ENCODE assay signal across 16 cellular contexts in genomic region chr10:30527623-30528426, GRCh38.
DNase-seq lines count a peak whose midpoint lies in the region; ATAC-seq and TF ChIP-seq lines count a peak whose summit lies in the region.
"Had no signal": no experiment of that assay in that cellular context is flagged by ENCODE, and none has a peak within 500 bp of the region (broad histone marks: within the 10 kb centered on the region; RNA-seq: fewer than 3 reads in every experiment).

No MANE protein-coding gene starts in this region.

- H3K9me3 ChIP-seq in esophagus muscularis mucosa, result no peaks in the 10 kb centered on the region
- H3K9me3 ChIP-seq: breast epithelium, thoracic aorta had no signal

- peaks cover 0 to 2% (median 0%) of the 10 kb centered on the region in 3 donors for H3K27me3 Mint-ChIP-seq in CD14-positive monocyte (ENCODE audit: low read depth in 3 of 3)
- H3K27me3 Mint-ChIP-seq in Calu3 (ENCODE audit: unreplicated experiment), result no peaks in the 10 kb centered on the region
- no peaks in the 10 kb centered on the region for H3K27me3 Mint-ChIP-seq in activated CD8-positive, alpha-beta T cell treated with anti-CD3 and anti-CD28 coated beads for 36 hours
- no peaks in the 10 kb centered on the region for H3K27me3 Mint-ChIP-seq in mesothelial cell of epicardium (ENCODE audit: low read depth)

- 85% methylated on average over 12 of the region's 12 CpGs for WGBS in esophagus muscularis mucosa

- no peaks in the 10 kb centered on the region for H3K36me3 Mint-ChIP-seq in CD14-positive monocyte
- H3K36me3 Mint-ChIP-seq in Calu3 (ENCODE audit: insufficient read depth, unreplicated experiment), result peaks cover 6% of the 10 kb centered on the region
- no peaks in the 10 kb centered on the region for H3K36me3 Mint-ChIP-seq in activated CD8-positive, alpha-beta T cell treated with anti-CD3 and anti-CD28 coated beads for 36 hours (ENCODE audit: low read depth)
- H3K36me3 Mint-ChIP-seq in mesothelial cell of epicardium, result no peaks in the 10 kb centered on the region

- peaks cover 62% of the 10 kb centered on the region for H3K4me1 Mint-ChIP-seq in CD14-positive monocyte
- H3K4me1 Mint-ChIP-seq in Calu3 (ENCODE audit: low read depth, unreplicated experiment), result peaks cover 32% of the 10 kb centered on the region
- peaks cover 59% of the 10 kb centered on the region for H3K4me1 Mint-ChIP-seq in activated CD8-positive, alpha-beta T cell treated with anti-CD3 and anti-CD28 coated beads for 36 hours (ENCODE audit: low read depth)
- peaks cover 9% of the 10 kb centered on the region for H3K4me1 Mint-ChIP-seq in mesothelial cell of epicardium

- no peak for TF ChIP-seq EP300 in esophagus muscularis mucosa (IDR thresholded peaks at IDR 0.05)

- H3K27me3 ChIP-seq in esophagus muscularis mucosa, result no peaks in the 10 kb centered on the region
- H3K27me3 ChIP-seq: breast epithelium had no signal

- H3K4me3 Mint-ChIP-seq in CD14-positive monocyte (no peak overlapping the region), Calu3 (ENCODE audit: low read depth, unreplicated experiment) (no peak overlapping the region), mesothelial cell of epicardium (no peak overlapping the region)
- H3K4me3 Mint-ChIP-seq in activated CD8-positive, alpha-beta T cell treated with anti-CD3 and anti-CD28 coated beads for 36 hours, result peak overlapping the region; percentile 11
- H3K4me3 Mint-ChIP-seq: nephron progenitor cell had no signal

- BruUV-seq in Calu3 (replicated peaks; lab: Mats Ljungman, UMichigan), result no TSS peak

- no peaks in the 10 kb centered on the region for H3K4me1 ChIP-seq in esophagus muscularis mucosa
- H3K4me1 ChIP-seq: breast epithelium had no signal

- DNase-seq in CD14-positive monocyte (ENCODE audit: low spot score), result no peak
- peak; percentile 30 for DNase-seq in Calu3
- no peak for DNase-seq in activated CD8-positive, alpha-beta T cell treated with anti-CD3 and anti-CD28 coated beads for 36 hours
- no peak for DNase-seq in mesothelial cell of epicardium (ENCODE audit: low spot score in 2 of 2, unreplicated experiment in 2 of 2)
- no peak for DNase-seq in esophagus muscularis mucosa (ENCODE audit: extremely low spot score)
- DNase-seq in hypothalamus (lab: John Stamatoyannopoulos, UW), result no peak
- DNase-seq in NCI-H1694 (lab: John Stamatoyannopoulos, UW), result no peak
- DNase-seq in NK-92 (lab: John Stamatoyannopoulos, UW; ENCODE audit: unreplicated experiment), result no peak
- DNase-seq: KBM-7, left cardiac atrium, NCI-H187, NCI-H748 treated with DMSO at 0.1 percent for 48 hours, nephron progenitor cell, SHP77 had no signal

- peak overlapping the region in 5 of 7 donors; percentile 61 to 98 (median 82) for H3K27ac Mint-ChIP-seq in CD14-positive monocyte
- no peak overlapping the region for H3K27ac Mint-ChIP-seq in Calu3 (ENCODE audit: unreplicated experiment)
- peak overlapping the region; percentile 85 for H3K27ac Mint-ChIP-seq in activated CD8-positive, alpha-beta T cell treated with anti-CD3 and anti-CD28 coated beads for 36 hours
- H3K27ac Mint-ChIP-seq in mesothelial cell of epicardium, result peak overlapping the region; percentile 6
- H3K27ac Mint-ChIP-seq: nephron progenitor cell had no signal

- H3K36me3 ChIP-seq in esophagus muscularis mucosa, result no peaks in the 10 kb centered on the region
- H3K36me3 ChIP-seq: breast epithelium, thoracic aorta had no signal

- peaks cover 0 to 2% (median 0%) of the 10 kb centered on the region in 7 donors for H3K9me3 Mint-ChIP-seq in CD14-positive monocyte
- H3K9me3 Mint-ChIP-seq in Calu3 (ENCODE audit: low read depth, unreplicated experiment), result no peaks in the 10 kb centered on the region
- H3K9me3 Mint-ChIP-seq in activated CD8-positive, alpha-beta T cell treated with anti-CD3 and anti-CD28 coated beads for 36 hours, result no peaks in the 10 kb centered on the region
- H3K9me3 Mint-ChIP-seq in mesothelial cell of epicardium, result no peaks in the 10 kb centered on the region
- H3K9me3 Mint-ChIP-seq: nephron progenitor cell had no signal

- intact Hi-C loops in CD14-positive monocyte (cut with micrococcal nuclease) (loop anchor here in 1 of 2 donors (5.0 kb wide), 2 partner anchors 36 to 96 kb away; partner anchors contain the start of gene MAP3K8), Calu3 (cut with micrococcal nuclease; ENCODE audit: unreplicated experiment) (no loop called here), esophagus muscularis mucosa (cut with DNase I) (loop anchor here (5.0 kb wide), 1 partner anchor 61 kb away; no protein-coding TSS in a partner anchor)
- intact Hi-C loops in activated CD8-positive, alpha-beta T cell treated with anti-CD3 and anti-CD28 coated beads for 36 hours (cut with micrococcal nuclease), result no loop called here

- TF ChIP-seq CTCF in CD14-positive monocyte (IDR thresholded peaks at IDR 0.05) (no peak), Calu3 (IDR thresholded peaks at IDR 0.05; ENCODE audit: unreplicated experiment) (no peak), mesothelial cell of epicardium (IDR thresholded peaks at IDR 0.05; ENCODE audit: unreplicated experiment) (no peak), esophagus muscularis mucosa (IDR thresholded peaks at IDR 0.05) (no peak)
- no peak for TF ChIP-seq CTCF in activated CD8-positive, alpha-beta T cell treated with anti-CD3 and anti-CD28 coated beads for 36 hours (IDR thresholded peaks at IDR 0.05)

- no peak overlapping the region for H3K4me3 ChIP-seq in esophagus muscularis mucosa
- H3K4me3 ChIP-seq: breast epithelium, thoracic aorta had no signal

- no peak overlapping the region for H3K27ac ChIP-seq in esophagus muscularis mucosa (replicated peaks in 1 of 4)
- H3K27ac ChIP-seq: breast epithelium, thoracic aorta had no signal

- no peak for ATAC-seq in activated CD8-positive, alpha-beta T cell treated with anti-CD3 and anti-CD28 coated beads for 36 hours
- ATAC-seq: left cardiac atrium had no signal

- CTCF ChIA-PET in Calu3 (lab: Charles Lee), result interaction anchor here (0.6 to 0.8 kb wide), 3 partner anchors 96 to 669 kb away, joined by 3 to 5 read pairs (median 3); no protein-coding TSS in a partner anchor
- CTCF ChIA-PET in activated CD8-positive, alpha-beta T cell treated with anti-CD3 and anti-CD28 coated beads for 36 hours (lab: Charles Lee), result interaction anchor here (1.3 to 7.1 kb wide), 5 partner anchors 24 to 160 kb away, joined by 3 to 50 read pairs (median 4); no protein-coding TSS in a partner anchor

- POLR2A ChIA-PET in activated CD8-positive, alpha-beta T cell treated with anti-CD3 and anti-CD28 coated beads for 36 hours (lab: Charles Lee), result interaction anchor here (1.1 to 3.6 kb wide), 3 partner anchors 16 to 94 kb away, joined by 3 to 21 read pairs (median 19); partner anchors contain the start of gene MAP3K8

- no peak for TF ChIP-seq POLR2A in esophagus muscularis mucosa (IDR thresholded peaks at IDR 0.05; ENCODE audit: low read depth)
